ENCODE assay signal across 9 cellular contexts in the genomic region with DNA sequence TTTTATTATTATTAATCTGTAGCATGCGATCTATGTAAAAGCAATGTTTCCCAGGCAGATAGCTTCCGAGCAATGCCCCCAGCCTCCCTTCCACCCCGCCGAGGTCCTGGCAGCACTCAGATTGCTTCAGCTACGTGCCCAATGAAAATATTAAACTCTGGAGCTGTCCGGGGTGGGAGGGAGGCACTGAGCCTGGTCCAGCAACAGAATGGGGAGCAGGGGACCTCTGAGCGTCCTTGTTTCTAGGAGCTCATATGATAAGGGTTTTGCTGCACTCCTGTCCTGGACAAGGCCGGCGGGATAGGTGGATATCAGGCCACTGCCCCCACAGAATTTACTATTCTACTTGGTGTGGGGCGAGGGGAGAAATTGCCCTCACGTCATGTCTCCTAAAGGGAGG. TPM values are rescaled to one million over a fixed set of nuclear protein-coding genes. Genes with fewer than 3 reads are reported as not detected.
DNase-seq lines count a peak whose midpoint lies in the region; ATAC-seq and TF ChIP-seq lines count a peak whose summit lies in the region.
"Had no signal": no experiment of that assay in that cellular context is flagged by ENCODE, and none has a peak within 500 bp of the region (broad histone marks: within the 10 kb centered on the region; RNA-seq: fewer than 3 reads in every experiment).

No MANE protein-coding gene starts in this region.

- peak overlapping the region; percentile 53 for H3K4me3 Mint-ChIP-seq in activated T-cell treated with anti-CD3 and anti-CD28 coated beads, Interleukin-2, amount 50 U/mL, for 4 hours

- ATAC-seq in activated T-cell treated with anti-CD3 and anti-CD28 coated beads, Interleukin-2, amount 50 U/mL, for 4 hours, result no peak
- ATAC-seq in body of pancreas (no peak), lower lobe of right lung (peak; percentile 42 to 52)

- DNase-seq in activated T-cell treated with anti-CD3 and anti-CD28 coated beads, Interleukin-2, amount 50 U/mL, for 4 hours, result no peak
- DNase-seq in activated T-cell treated with anti-CD3 and anti-CD28 coated beads, Interleukin-2, amount 50 U/mL, for 48 hours, result no peak
- DNase-seq in body of pancreas (peak in 2 of 4 donors; percentile 13), lower lobe of right lung (peak; percentile 46), CD1c-positive myeloid dendritic cell (ENCODE audit: extremely low spot score) (no peak), GM19238 (ENCODE audit: insufficient read length, low spot score) (no peak)
- no peak for DNase-seq in effector CD8-positive, alpha-beta T cell (lab: John Stamatoyannopoulos, UW)

- no peaks in the 10 kb centered on the region for H3K36me3 ChIP-seq in body of pancreas (replicated peaks in 1 of 2; ENCODE audit: insufficient read depth in 1 of 2, low read depth in 2 of 2)
- no peaks in the 10 kb centered on the region for H3K36me3 ChIP-seq in lower lobe of right lung
- H3K36me3 ChIP-seq in thymus (ENCODE audit: control insufficient read depth, insufficient read depth), result no peaks in the 10 kb centered on the region
- H3K36me3 ChIP-seq: uterus had no signal

- intact Hi-C loops in body of pancreas (cut with DNase I), result no loop called here
- intact Hi-C loops in lower lobe of right lung (cut with DNase I), result no loop called here

- H3K27ac ChIP-seq in body of pancreas (peak overlapping the region in 3 of 4 donors; percentile 87 to 92 (median 89)), lower lobe of right lung (peak overlapping the region; percentile 80), thymus (ENCODE audit: low read depth) (peak overlapping the region; percentile 34)

- no peaks in the 10 kb centered on the region for H3K36me3 Mint-ChIP-seq in activated T-cell treated with anti-CD3 and anti-CD28 coated beads, Interleukin-2, amount 50 U/mL, for 4 hours (ENCODE audit: insufficient read depth)

- H3K27me3 ChIP-seq in body of pancreas (no peaks in the 10 kb centered on the region), lower lobe of right lung (ENCODE audit: low read depth) (peaks cover 5% of the 10 kb centered on the region), thymus (ENCODE audit: control insufficient read depth, insufficient read depth) (peaks cover 10% of the 10 kb centered on the region)

- H3K9me3 Mint-ChIP-seq in activated T-cell treated with anti-CD3 and anti-CD28 coated beads, Interleukin-2, amount 50 U/mL, for 4 hours, result no peaks in the 10 kb centered on the region

- H3K9me3 ChIP-seq in body of pancreas (no peaks in the 10 kb centered on the region), lower lobe of right lung (no peaks in the 10 kb centered on the region), thymus (ENCODE audit: control insufficient read depth) (no peaks in the 10 kb centered on the region)
- H3K9me3 ChIP-seq: uterus had no signal

- H3K4me3 ChIP-seq in body of pancreas, result peak overlapping the region in 1 of 2 donors; percentile 80
- H3K4me3 ChIP-seq in lower lobe of right lung, result peak overlapping the region; percentile 67
- peak overlapping the region; percentile 6 for H3K4me3 ChIP-seq in thymus (ENCODE audit: low read length)

- WGBS in body of pancreas, 2 donors, result 49 to 64% methylated on average over 11 of the region's 11 CpGs
- 89% methylated on average over 11 of the region's 11 CpGs for WGBS in thymus

- TF ChIP-seq POLR2A in body of pancreas (IDR thresholded peaks at IDR 0.05), result no peak

- TF ChIP-seq CTCF in body of pancreas (IDR thresholded peaks at IDR 0.05), result no peak
- no peak for TF ChIP-seq CTCF in lower lobe of right lung (IDR thresholded peaks at IDR 0.05)

- peaks cover 11% of the 10 kb centered on the region for H3K27me3 Mint-ChIP-seq in activated T-cell treated with anti-CD3 and anti-CD28 coated beads, Interleukin-2, amount 50 U/mL, for 4 hours (ENCODE audit: low read depth)

- H3K4me1 ChIP-seq in body of pancreas (peaks cover 14% of the 10 kb centered on the region), lower lobe of right lung (peaks cover 8% of the 10 kb centered on the region), thymus (ENCODE audit: control insufficient read depth, insufficient read depth, low read length) (no peaks in the 10 kb centered on the region)
- H3K4me1 ChIP-seq: uterus had no signal

- H3K4me1 Mint-ChIP-seq in activated T-cell treated with anti-CD3 and anti-CD28 coated beads, Interleukin-2, amount 50 U/mL, for 4 hours (ENCODE audit: low read depth), result peaks cover 36% of the 10 kb centered on the region

RNA-seq across cellular contexts. Expression of a gene that starts 44.5 kb away (rescaled TPM):
- 10 to 100 TPM in 2 of 3 donors, 1 to 10 TPM in 1; 9.6 to 15.0 (median 12.7) TPM for total RNA-seq in activated T-cell treated with anti-CD3 and anti-CD28 coated beads, Interleukin-2, amount 50 U/mL, for 4 hours
- total RNA-seq in body of pancreas (under 1 TPM in 1 of 2 donors, not detected in 1; 0.66 TPM), lower lobe of right lung (4.3 TPM)
- 11.4 TPM for polyA plus RNA-seq in thymus

Comparison
In these comparisons a context has a peak if more than half of its experiments do, and no peak if none do; other contexts are left out.
1. ATAC-seq: peak in lower lobe of right lung (2 of 2); none in activated T-cell treated with anti-CD3 and anti-CD28 coated beads, Interleukin-2, amount 50 U/mL, for 4 hours (0 of 2) and body of pancreas (single experiment).
2. H3K27ac ChIP-seq: peak in every context shown above with its lines; median percentile 89 in body of pancreas; 80 in lower lobe of right lung; 34 in thymus.